3 cellular contexts compared by ENCODE assay signal in the genomic region with DNA sequence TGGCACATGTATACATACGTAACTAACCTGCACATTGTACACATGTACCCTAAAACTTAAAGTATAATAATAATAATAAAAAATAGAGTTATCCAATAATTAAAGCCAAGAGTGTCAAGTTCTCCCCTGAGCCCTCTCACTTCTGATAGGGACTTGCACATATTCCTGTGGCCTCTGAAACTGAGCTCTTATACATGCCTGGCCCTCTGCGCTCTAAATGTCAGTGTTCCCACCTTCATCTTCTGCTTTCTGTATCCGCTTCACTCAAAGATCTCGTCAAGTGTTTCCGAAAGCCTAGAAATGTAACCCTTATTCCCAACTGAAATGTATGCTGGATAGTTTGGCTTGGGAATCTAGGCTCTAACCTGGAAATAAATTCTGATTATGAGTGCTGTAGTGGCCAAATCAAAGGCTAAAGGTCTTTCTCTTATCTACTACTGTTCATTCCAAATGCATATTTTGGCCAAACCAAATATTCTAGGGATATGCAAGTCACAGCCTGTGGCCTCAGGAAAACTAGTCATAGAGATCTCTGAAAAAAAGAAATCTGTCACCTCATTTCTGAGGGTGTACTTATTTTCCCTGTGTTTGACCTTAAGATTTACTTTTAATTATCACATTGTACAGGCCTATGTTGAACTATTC.
TF ChIP-seq lines count a peak whose summit lies in the region.

No MANE protein-coding gene starts in this region.

TF ChIP-seq in liver, 16 proteins besides CTCF, POLR2A, EP300 and RAD21:
- TF ChIP-seq HNF4A (conservative IDR thresholded peaks at IDR 0.05) (peak; percentile 80 to 82), GABPA (IDR thresholded peaks at IDR 0.05 in 1 of 2, conservative IDR thresholded peaks at IDR 0.05 in 1 of 2) (no peak), ZBTB33 (IDR thresholded peaks at IDR 0.05) (no peak), HNF4G (IDR thresholded peaks at IDR 0.05) (peak; percentile 53), TAF1 (conservative IDR thresholded peaks at IDR 0.05) (no peak), NR2F2 (IDR thresholded peaks at IDR 0.05) (peak; percentile 50), YY1 (IDR thresholded peaks at IDR 0.05) (peak; percentile 33), JUND (IDR thresholded peaks at IDR 0.05) (peak in 1 of 2 donors; percentile 17), REST (IDR thresholded peaks at IDR 0.05) (no peak), EGR1 (IDR thresholded peaks at IDR 0.05; ENCODE audit: low read depth in 2 of 2) (no peak), RXRA (IDR thresholded peaks at IDR 0.05) (peak in 1 of 2 donors; percentile 43), SP1 (IDR thresholded peaks at IDR 0.05) (peak; percentile 79), FOXA1 (IDR thresholded peaks at IDR 0.05) (no peak), FOXA2 (IDR thresholded peaks at IDR 0.05) (no peak)
- TF ChIP-seq, protein P1, sequence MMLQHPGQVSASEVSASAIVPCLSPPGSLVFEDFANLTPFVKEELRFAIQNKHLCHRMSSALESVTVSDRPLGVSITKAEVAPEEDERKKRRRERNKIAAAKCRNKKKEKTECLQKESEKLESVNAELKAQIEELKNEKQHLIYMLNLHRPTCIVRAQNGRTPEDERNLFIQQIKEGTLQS (IDR thresholded peaks at IDR 0.05), result no peak
- TF ChIP-seq, protein P2, sequence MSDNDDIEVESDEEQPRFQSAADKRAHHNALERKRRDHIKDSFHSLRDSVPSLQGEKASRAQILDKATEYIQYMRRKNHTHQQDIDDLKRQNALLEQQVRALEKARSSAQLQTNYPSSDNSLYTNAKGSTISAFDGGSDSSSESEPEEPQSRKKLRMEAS (IDR thresholded peaks at IDR 0.05), result peak; percentile 9

TF ChIP-seq in HepG2, 621 proteins besides CTCF, POLR2A, EP300 and RAD21:
- TF ChIP-seq XRCC5 (optimal IDR thresholded peaks at IDR 0.05; ENCODE audit: low read length) (no peak), ZIK1 (CRISPR knock-in tag; IDR thresholded peaks at IDR 0.05; ENCODE audit: borderline replicate concordance, low read depth) (no peak), TAF15 (IDR thresholded peaks at IDR 0.05; ENCODE audit: low read depth, low read length, poor library complexity, severe bottlenecking) (no peak), MAFK (conservative IDR thresholded peaks at IDR 0.05 in 1 of 2, IDR thresholded peaks at IDR 0.05 in 1 of 2; ENCODE audit: low read length in 2 of 2) (no peak), NFAT5 (CRISPR knock-in tag; IDR thresholded peaks at IDR 0.05) (no peak), FOXK1 (CRISPR knock-in tag; IDR thresholded peaks at IDR 0.05; ENCODE audit: borderline replicate concordance, low read depth) (no peak), ZNF678 (CRISPR knock-in tag; IDR thresholded peaks at IDR 0.05) (no peak), ZFP82 (CRISPR knock-in tag; IDR thresholded peaks at IDR 0.05; ENCODE audit: borderline replicate concordance) (no peak), POLR2G (IDR thresholded peaks at IDR 0.05; ENCODE audit: low read depth, low read length) (no peak), ZNF383 (CRISPR knock-in tag; IDR thresholded peaks at IDR 0.05; ENCODE audit: borderline replicate concordance) (no peak), CBX5 (CRISPR knock-in tag; IDR thresholded peaks at IDR 0.05; ENCODE audit: borderline replicate concordance) (no peak), TFDP2 (CRISPR knock-in tag; IDR thresholded peaks at IDR 0.05) (no peak), ZNF124 (CRISPR knock-in tag; IDR thresholded peaks at IDR 0.05) (no peak), POGZ (CRISPR knock-in tag; IDR thresholded peaks at IDR 0.05) (no peak)

TF ChIP-seq in endothelial cell of umbilical vein, 7 proteins besides CTCF, POLR2A, EP300 and RAD21:
- TF ChIP-seq, protein P2 (IDR thresholded peaks at IDR 0.05; ENCODE audit: insufficient read depth, insufficient read length), result no peak
- TF ChIP-seq JUN (IDR thresholded peaks at IDR 0.05; ENCODE audit: borderline replicate concordance, insufficient read depth, insufficient read length, low read depth) (no peak), MYC (IDR thresholded peaks at IDR 0.05; ENCODE audit: low read depth, low read length) (no peak), POLR2AphosphoS5 (IDR thresholded peaks at IDR 0.05; ENCODE audit: insufficient read depth, low read depth, low read length) (no peak), GATA2 (IDR thresholded peaks at IDR 0.05; ENCODE audit: insufficient read depth, insufficient read length, low read depth, low read length) (no peak), FOS (IDR thresholded peaks at IDR 0.05; ENCODE audit: borderline replicate concordance, insufficient read depth, low read length) (no peak), EZH2 (IDR thresholded peaks at IDR 0.05; ENCODE audit: borderline replicate concordance, low read depth, low read length, severe bottlenecking) (no peak)
